ENCODE assay signal across 1 cellular context in the genomic region with DNA sequence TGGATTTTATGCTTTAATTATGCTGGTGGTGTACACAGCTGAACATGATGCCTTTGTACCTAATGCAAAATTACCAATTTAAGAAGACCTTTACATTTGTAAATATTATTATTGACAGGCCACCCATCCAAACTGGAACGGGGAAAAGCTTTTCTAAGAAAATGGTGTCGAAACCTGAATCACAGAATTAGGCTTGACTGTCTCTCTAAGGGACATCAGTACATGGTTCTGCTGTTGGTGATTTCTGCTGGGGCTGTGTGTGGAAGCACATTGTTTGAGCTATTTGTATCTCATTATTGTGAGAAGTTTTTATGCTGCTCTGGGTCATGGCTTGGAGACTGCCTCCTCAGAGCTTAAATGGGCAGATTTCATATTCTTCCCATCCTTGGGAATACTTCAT.
TF ChIP-seq lines count a peak whose summit lies in the region.

No MANE protein-coding gene starts in this region.

TF ChIP-seq in neural cell, 6 proteins besides CTCF, POLR2A, EP300 and RAD21 (continued from another document):
- no peak for TF ChIP-seq SMC3 (conservative IDR thresholded peaks at IDR 0.05; ENCODE audit: poor library complexity)
